23 cellular contexts compared by ENCODE assay signal in the genomic region with DNA sequence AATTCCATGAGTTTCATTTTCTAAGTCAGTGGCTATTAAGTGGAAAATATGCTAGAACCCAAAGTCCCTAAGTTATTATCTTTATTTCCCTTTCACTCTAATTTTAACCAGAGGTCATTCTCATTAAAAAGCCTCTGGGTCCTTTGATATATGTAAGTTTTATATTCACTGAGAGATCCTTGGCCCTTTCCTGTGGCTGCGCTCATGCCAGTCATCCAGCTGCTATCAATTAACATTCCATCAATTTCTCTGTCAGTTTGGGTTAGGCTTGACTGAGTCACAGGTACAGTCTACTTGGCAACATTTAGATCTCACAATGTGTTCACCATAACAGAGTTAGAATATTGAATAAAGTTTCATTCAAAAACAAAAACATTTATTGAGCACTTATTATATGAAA. TPM values are rescaled to one million over a fixed set of nuclear protein-coding genes. Genes with fewer than 3 reads are reported as not detected.
DNase-seq lines count a peak whose midpoint lies in the region; ATAC-seq, FAIRE-seq and TF ChIP-seq lines count a peak whose summit lies in the region.
"Had no signal": no experiment of that assay in that cellular context is flagged by ENCODE, and none has a peak within 500 bp of the region (broad histone marks: within the 10 kb centered on the region; RNA-seq: fewer than 3 reads in every experiment).

No MANE protein-coding gene starts in this region.

- TF ChIP-seq CTCF in kidney (IDR thresholded peaks at IDR 0.05; ENCODE audit: borderline replicate concordance, extremely low read depth, insufficient read depth): no peak

- H3K36me3 ChIP-seq in SJSA1 (no peaks in the 10 kb centered on the region), kidney (ENCODE audit: control insufficient read depth in 1 of 2, insufficient read depth in 2 of 2, low read length in 2 of 2) (no peaks in the 10 kb centered on the region)
- H3K36me3 ChIP-seq: spleen, thoracic aorta had no signal

- DNase-seq in GM12892 (ENCODE audit: insufficient read length): no peak
- DNase-seq in SJSA1 (ENCODE audit: low read depth in 1 of 2, low spot score in 2 of 2): peak in 1 of 2 experiments; percentile 53
- peak; percentile 73 for DNase-seq in fibroblast of peridontal ligament (ENCODE audit: extremely low read depth)
- no peak for DNase-seq in NCI-H1092 (lab: John Stamatoyannopoulos, UW)
- no peak for DNase-seq in kidney
- DNase-seq: activated CD4-positive, alpha-beta T cell treated with anti-CD3 and anti-CD28 coated beads, Interleukin-2, amount 10 ng/mL, durations not matched to agents 24 days and 14 days; activated gamma-delta T cell treated with Interleukin-2 at 50 U/mL for 16 hours; aorta; DMS79; glutamatergic neuron; naive thymus-derived CD8-positive, alpha-beta T cell; NCI-H1048; NCI-H82; posterior cingulate gyrus; spleen had no signal

- H3K27me3 ChIP-seq in SJSA1 (replicated peaks): no peaks in the 10 kb centered on the region
- H3K27me3 ChIP-seq: spleen had no signal

- no peak for TF ChIP-seq POLR2A in GM12892 (IDR thresholded peaks at IDR 0.05; ENCODE audit: low read depth, low read length)

- H3K4me3 ChIP-seq in SJSA1 (no peak overlapping the region), kidney (ENCODE audit: low read length in 2 of 2) (no peak overlapping the region)
- H3K4me3 ChIP-seq: coronary artery, spleen, thoracic aorta had no signal

- ATAC-seq in GM18502 (IDR thresholded peaks at IDR 0.05; ENCODE audit: poor library complexity, unreplicated experiment) (no peak), GM21825 (IDR thresholded peaks at IDR 0.05; ENCODE audit: unreplicated experiment) (no peak)
- ATAC-seq: naive thymus-derived CD8-positive, alpha-beta T cell; Panc1 had no signal

- intact Hi-C loops in kidney (cut with DNase I): no loop called here

- H3K4me1 ChIP-seq in SJSA1 (replicated peaks) (peaks cover 16% of the 10 kb centered on the region), kidney (ENCODE audit: control insufficient read depth in 1 of 2, insufficient read depth in 1 of 2, low read depth in 1 of 2, low read length in 2 of 2) (no peaks in the 10 kb centered on the region)
- H3K4me1 ChIP-seq: spleen had no signal

- H3K27ac ChIP-seq in SJSA1 (peak overlapping the region; percentile 33), kidney (ENCODE audit: low read depth in 2 of 2, low read length in 2 of 2) (no peak overlapping the region)
- H3K27ac ChIP-seq: C4-2B, coronary artery, spleen, thoracic aorta had no signal

- H3K9me3 ChIP-seq in SJSA1 (replicated peaks) (no peaks in the 10 kb centered on the region), kidney (ENCODE audit: control insufficient read depth in 1 of 2, low read length in 2 of 2) (no peaks in the 10 kb centered on the region)
- H3K9me3 ChIP-seq: thoracic aorta had no signal

- FAIRE-seq in GM12892 (lab: Jason Lieb, UNC) (peak; percentile 42), kidney (lab: Jason Lieb, UNC) (no peak)
- FAIRE-seq: TTC549 had no signal

- no peak overlapping the region for H3K9ac ChIP-seq in kidney (ENCODE audit: low read length in 2 of 2)

RNA-seq across cellular contexts. Expression of a gene that starts 58.0 kb away (rescaled TPM):
- 4.9 TPM for polyA plus RNA-seq in GM12892 (2012; ENCODE audit: missing spikeins)
- 352 and 372 TPM in 2 replicates for total RNA-seq in SJSA1 (2014; rRNA removed; shearing (Covaris generic))
- 30.8 TPM for total RNA-seq in kidney
- 2.4 TPM for polyA plus RNA-seq in kidney (ENCODE audit: insufficient read depth, low read depth, low replicate concordance)
- polyA plus RNA-seq: IgD-negative memory B cell had no signal

Comparison
In these comparisons a context has a peak if more than half of its experiments do, and no peak if none do; other contexts are left out.
1. RNA of a gene that starts 58.0 kb away (total RNA-seq): 352 to 372 TPM in SJSA1; 30.8 TPM in kidney (single experiment); every median in the first group is over 10 times any median in the second.